Comparison of ENCODE assay signal across 21 cellular contexts in the genomic region with DNA sequence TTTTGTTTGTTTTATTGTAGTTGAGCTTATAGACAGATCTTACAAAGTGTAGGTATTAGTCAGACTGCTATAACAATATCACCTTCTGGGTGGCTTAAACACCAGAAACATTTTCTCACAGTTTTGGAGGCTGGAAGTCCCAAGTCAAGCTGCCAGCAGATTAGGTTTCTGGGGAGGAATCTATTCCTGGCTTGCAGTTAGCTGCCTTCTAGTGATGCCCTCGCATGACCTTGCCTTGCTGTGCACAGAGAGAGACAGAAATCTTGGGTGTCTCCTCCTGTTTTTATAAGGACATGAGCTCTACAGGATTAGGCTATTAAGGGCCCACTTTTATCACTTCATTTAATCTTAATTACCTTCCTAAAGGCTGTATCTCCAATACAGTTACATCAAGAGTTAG.
"Had no signal": no experiment of that assay in that cellular context is flagged by ENCODE, and none has a peak within 500 bp of the region (broad histone marks: within the 10 kb centered on the region; RNA-seq: fewer than 3 reads in every experiment).

No MANE protein-coding gene starts in this region.

- H3K27ac Mint-ChIP-seq: naive B cell; nephron; stimulated activated memory B cell treated with anti-CD40 and anti-IgM and Interleukin-4, amounts not matched to agents 10 μg/mL and 1 μg/mL and 100 μg/mL, for 72 hours; stimulated activated naive CD8-positive, alpha-beta T cell treated with anti-CD3 and anti-CD28 coated beads, Interleukin-15, Interleukin-2, amounts not matched to agents 100 ng/mL and 50 ng/mL, for 24 hours had no signal

- DNase-seq: cortex of kidney; dorsolateral prefrontal cortex; effector CD8-positive, alpha-beta T cell; foreskin melanocyte; head of caudate nucleus; hippocampal formation; kidney glomerular epithelial cell; left lung; mesendoderm; naive B cell; occipital lobe; pancreas; spleen; stimulated activated CD4-positive, alpha-beta T cell treated with anti-CD3 and anti-CD28 coated beads, Interleukin-15, amount 100 ng/mL, for 24 hours; stimulated activated CD4-positive, alpha-beta T cell treated with anti-CD3 and anti-CD28 coated beads, Interleukin-1b, Interleukin-23, amount 100 ng/mL, for 48 hours; stimulated activated CD4-positive, alpha-beta T cell treated with anti-CD3 and anti-CD28 coated beads, Interleukin-4, amount 100 ng/mL, for 24 hours; upper lobe of right lung had no signal

- ATAC-seq: left lung; pancreas; sciatic nerve; stimulated activated memory B cell treated with anti-CD40 and anti-IgM and Interleukin-4, amounts not matched to agents 10 μg/mL and 1 μg/mL and 100 μg/mL, for 72 hours; upper lobe of right lung had no signal

- H3K4me3 Mint-ChIP-seq: naive B cell; nephron; stimulated activated memory B cell treated with anti-CD40 and anti-IgM and Interleukin-4, amounts not matched to agents 10 μg/mL and 1 μg/mL and 100 μg/mL, for 72 hours; stimulated activated naive CD8-positive, alpha-beta T cell treated with anti-CD3 and anti-CD28 coated beads, Interleukin-15, Interleukin-2, amounts not matched to agents 100 ng/mL and 50 ng/mL, for 24 hours had no signal

- H3K36me3 Mint-ChIP-seq: naive B cell; stimulated activated memory B cell treated with anti-CD40 and anti-IgM and Interleukin-4, amounts not matched to agents 10 μg/mL and 1 μg/mL and 100 μg/mL, for 72 hours had no signal

- H3K9me3 Mint-ChIP-seq: stimulated activated memory B cell treated with anti-CD40 and anti-IgM and Interleukin-4, amounts not matched to agents 10 μg/mL and 1 μg/mL and 100 μg/mL, for 72 hours had no signal

- H3K4me1 Mint-ChIP-seq: naive B cell; nephron; stimulated activated memory B cell treated with anti-CD40 and anti-IgM and Interleukin-4, amounts not matched to agents 10 μg/mL and 1 μg/mL and 100 μg/mL, for 72 hours had no signal

- H3K27me3 Mint-ChIP-seq: naive B cell; stimulated activated memory B cell treated with anti-CD40 and anti-IgM and Interleukin-4, amounts not matched to agents 10 μg/mL and 1 μg/mL and 100 μg/mL, for 72 hours; stimulated activated naive CD8-positive, alpha-beta T cell treated with anti-CD3 and anti-CD28 coated beads, Interleukin-15, Interleukin-2, amounts not matched to agents 100 ng/mL and 50 ng/mL, for 24 hours had no signal
